29 cellular contexts compared by ENCODE assay signal in the genomic region with DNA sequence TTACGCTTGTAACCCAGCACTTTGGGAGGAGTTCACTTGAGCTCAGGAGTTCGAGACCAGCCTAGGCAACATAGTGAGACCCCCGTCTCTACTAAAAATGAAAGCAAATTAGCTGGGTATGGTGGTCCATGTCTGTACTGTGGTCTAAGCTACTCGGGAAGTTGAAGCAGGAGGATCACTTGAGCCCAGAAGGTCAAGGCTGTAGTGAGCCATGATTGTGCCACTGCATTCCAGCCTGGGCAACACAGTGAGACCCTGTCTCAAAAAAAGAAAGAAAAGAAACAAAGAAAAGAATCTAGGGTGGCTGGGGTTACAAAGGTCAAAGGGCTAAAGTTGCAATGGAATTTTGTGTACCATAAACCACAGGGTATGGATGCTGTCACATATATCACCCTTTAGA.
"Had no signal": no experiment of that assay in that cellular context is flagged by ENCODE, and none has a peak within 500 bp of the region (broad histone marks: within the 10 kb centered on the region; RNA-seq: fewer than 3 reads in every experiment).

No MANE protein-coding gene starts in this region.

- FAIRE-seq: urothelium cell line had no signal

- DNase-seq: naive B cell; naive thymus-derived CD8-positive, alpha-beta T cell; occipital lobe; ovary; retina; spleen; stimulated activated CD4-positive, alpha-beta T cell treated with anti-CD3 and anti-CD28 coated beads, Interleukin-12 subunit alpha, Interleukin-12 subunit beta, amount 100 ng/mL, for 4 hours; stimulated activated CD4-positive, alpha-beta T cell treated with anti-CD3 and anti-CD28 coated beads, Interleukin-1b, Interleukin-23, amount 100 ng/mL, for 48 hours; stimulated activated CD4-positive, alpha-beta T cell treated with anti-CD3 and anti-CD28 coated beads, Interleukin-4, amount 100 ng/mL, for 1 hour; stimulated activated CD4-positive, alpha-beta T cell treated with anti-CD3 and anti-CD28 coated beads, Interleukin-4, amount 100 ng/mL, for 4 hours; stimulated activated CD8-positive, alpha-beta memory T cell treated with anti-CD3 and anti-CD28 coated beads, Interleukin-4, amount 100 ng/mL, for 48 hours; stimulated activated naive CD4-positive, alpha-beta T cell treated with Interleukin-2 at 50 U/mL for 16 hours; stomach; thyroid gland; trophoblast cell; upper lobe of left lung had no signal

- H3K9me3 ChIP-seq: ovary, right atrium auricular region, spleen, stomach, thoracic aorta, thyroid gland, tibial nerve, upper lobe of left lung, vagina had no signal

- H3K9me3 Mint-ChIP-seq: naive B cell; naive thymus-derived CD8-positive, alpha-beta T cell; natural killer cell treated with Interleukin-12 subunit alpha and Interleukin-12 subunit beta and Interleukin-15 and Interleukin-18, amount 100 ng/mL, for 72 hours; neural progenitor cell; stimulated activated memory B cell treated with anti-CD40 and anti-IgM and Interleukin-4, amounts not matched to agents 10 μg/mL and 1 μg/mL and 100 μg/mL, for 72 hours had no signal

- H3K36me3 Mint-ChIP-seq: naive B cell; natural killer cell treated with Interleukin-12 subunit alpha and Interleukin-12 subunit beta and Interleukin-15 and Interleukin-18, amount 100 ng/mL, for 72 hours had no signal

- ATAC-seq: naive thymus-derived CD8-positive, alpha-beta T cell; natural killer cell treated with Interleukin-12 subunit alpha and Interleukin-12 subunit beta and Interleukin-15 and Interleukin-18, amount 100 ng/mL, for 72 hours; sciatic nerve; stimulated activated memory B cell treated with anti-CD40 and anti-IgM and Interleukin-4, amounts not matched to agents 10 μg/mL and 1 μg/mL and 100 μg/mL, for 72 hours had no signal

- H3K79me2 ChIP-seq: parathyroid adenoma had no signal

- H3K4me3 ChIP-seq: neural progenitor cell, ovary, right atrium auricular region, skin epidermis, smooth muscle cell, spleen, stomach, thoracic aorta, thyroid gland, tibial nerve, upper lobe of left lung, vagina had no signal

- H3K27ac Mint-ChIP-seq: natural killer cell treated with Interleukin-12 subunit alpha and Interleukin-12 subunit beta and Interleukin-15 and Interleukin-18, amount 100 ng/mL, for 72 hours; neural progenitor cell; progenitor cell of endocrine pancreas; stimulated activated memory B cell treated with anti-CD40 and anti-IgM and Interleukin-4, amounts not matched to agents 10 μg/mL and 1 μg/mL and 100 μg/mL, for 72 hours had no signal

- H3K4me1 ChIP-seq: neural progenitor cell, parathyroid adenoma, upper lobe of left lung had no signal

- H3K36me3 ChIP-seq: neural progenitor cell, ovary, right atrium auricular region, thyroid gland, upper lobe of left lung, vagina had no signal

- H3K27me3 Mint-ChIP-seq: naive B cell; naive thymus-derived CD8-positive, alpha-beta T cell; natural killer cell treated with Interleukin-12 subunit alpha and Interleukin-12 subunit beta and Interleukin-15 and Interleukin-18, amount 100 ng/mL, for 72 hours; progenitor cell of endocrine pancreas; stimulated activated memory B cell treated with anti-CD40 and anti-IgM and Interleukin-4, amounts not matched to agents 10 μg/mL and 1 μg/mL and 100 μg/mL, for 72 hours had no signal

- H3K9ac ChIP-seq: neural progenitor cell, parathyroid adenoma had no signal

- H3K4me2 ChIP-seq: neural progenitor cell, smooth muscle cell had no signal

- H3K27me3 ChIP-seq: neural progenitor cell, ovary, right atrium auricular region, spleen, stomach, thyroid gland, tibial nerve, upper lobe of left lung, vagina had no signal

- H3K27ac ChIP-seq: neural progenitor cell, ovary, parathyroid adenoma, right atrium auricular region, skin epidermis, spleen, stomach, thoracic aorta, thyroid gland, tibial nerve, upper lobe of left lung, vagina had no signal

- H2AFZ ChIP-seq: neural progenitor cell, parathyroid adenoma had no signal

- H3K4me3 Mint-ChIP-seq: naive B cell; naive thymus-derived CD8-positive, alpha-beta T cell; natural killer cell treated with Interleukin-12 subunit alpha and Interleukin-12 subunit beta and Interleukin-15 and Interleukin-18, amount 100 ng/mL, for 72 hours; neural progenitor cell; stimulated activated memory B cell treated with anti-CD40 and anti-IgM and Interleukin-4, amounts not matched to agents 10 μg/mL and 1 μg/mL and 100 μg/mL, for 72 hours had no signal

- H3K4me1 Mint-ChIP-seq: naive B cell; neural progenitor cell; stimulated activated memory B cell treated with anti-CD40 and anti-IgM and Interleukin-4, amounts not matched to agents 10 μg/mL and 1 μg/mL and 100 μg/mL, for 72 hours had no signal
